7 cellular contexts compared by ENCODE assay signal in genomic region chr19:15296841-15297415, GRCh38. TPM values are rescaled to one million over a fixed set of nuclear protein-coding genes. Genes with fewer than 3 reads are reported as not detected.
DNase-seq lines count a peak whose midpoint lies in the region; ATAC-seq and TF ChIP-seq lines count a peak whose summit lies in the region.

No MANE protein-coding gene starts in this region.

- no peak overlapping the region for H3K9ac ChIP-seq in HUES64 (ENCODE audit: low read depth, low read length)

- H2AFZ ChIP-seq in hepatocyte = no peak overlapping the region

- peaks cover 96% of the 10 kb centered on the region for H3K4me1 Mint-ChIP-seq in activated CD4-positive, alpha-beta memory T cell treated with anti-CD3 and anti-CD28 coated beads for 36 hours (ENCODE audit: low read depth)
- peaks cover 71 to 98% of the 10 kb centered on the region in 2 donors for H3K4me1 Mint-ChIP-seq in stimulated activated naive B cell treated with anti-CD40 and anti-IgM and Interleukin-4, amounts not matched to agents 10 μg/mL and 1 μg/mL and 100 μg/mL, for 72 hours

- peak overlapping the region; percentile 95 for H3K27ac Mint-ChIP-seq in activated CD4-positive, alpha-beta memory T cell treated with anti-CD3 and anti-CD28 coated beads for 36 hours
- H3K27ac Mint-ChIP-seq in stimulated activated naive B cell treated with anti-CD40 and anti-IgM and Interleukin-4, amounts not matched to agents 10 μg/mL and 1 μg/mL and 100 μg/mL, for 72 hours = peak overlapping the region; percentile 72

- 89% methylated on average over 7 of the region's 7 CpGs for WGBS in HUES64
- WGBS in hepatocyte (ENCODE audit: low lambda C conversion rate, missing lambda C conversion rate) = 16% methylated on average over 7 of the region's 7 CpGs

- no peak for DNase-seq in activated CD4-positive, alpha-beta memory T cell treated with anti-CD3 and anti-CD28 coated beads for 36 hours
- DNase-seq in hepatocyte (ENCODE audit: low spot score) (no peak), activated gamma-delta T cell (lab: John Stamatoyannopoulos, UW) (no peak), NCI-H446 treated with DMSO at 0.1 percent for 48 hours (lab: John Stamatoyannopoulos, UW) (no peak), HUDEP-2 (lab: John Stamatoyannopoulos, UW; ENCODE audit: unreplicated experiment in 76 of 76) (no peak)
- DNase-seq in stimulated activated naive B cell treated with anti-CD40 and anti-IgM and Interleukin-4, amounts not matched to agents 10 μg/mL and 1 μg/mL and 100 μg/mL, for 72 hours = no peak

- intact Hi-C loops in activated CD4-positive, alpha-beta memory T cell treated with anti-CD3 and anti-CD28 coated beads for 36 hours (cut with micrococcal nuclease) = no loop called here

- H3K4me2 ChIP-seq in hepatocyte = peak overlapping the region; percentile 68

- peaks cover 100% of the 10 kb centered on the region for H4K20me1 ChIP-seq in hepatocyte (ENCODE audit: insufficient read depth, poor library complexity, severe bottlenecking)

- POLR2A ChIA-PET in activated CD4-positive, alpha-beta memory T cell treated with anti-CD3 and anti-CD28 coated beads for 36 hours (lab: Charles Lee) = interaction anchor here (4.8 kb wide), 1 partner anchor 36 kb away, joined by 23 read pairs; the partner anchor contains the start of gene BRD4

- H3K27me3 Mint-ChIP-seq in activated CD4-positive, alpha-beta memory T cell treated with anti-CD3 and anti-CD28 coated beads for 36 hours = no peaks in the 10 kb centered on the region
- H3K27me3 Mint-ChIP-seq in stimulated activated naive B cell treated with anti-CD40 and anti-IgM and Interleukin-4, amounts not matched to agents 10 μg/mL and 1 μg/mL and 100 μg/mL, for 72 hours = no peaks in the 10 kb centered on the region

- peak overlapping the region; percentile 6 for H3K4me3 Mint-ChIP-seq in activated CD4-positive, alpha-beta memory T cell treated with anti-CD3 and anti-CD28 coated beads for 36 hours
- H3K4me3 Mint-ChIP-seq in stimulated activated naive B cell treated with anti-CD40 and anti-IgM and Interleukin-4, amounts not matched to agents 10 μg/mL and 1 μg/mL and 100 μg/mL, for 72 hours = peak overlapping the region in 1 of 2 donors; percentile 9

- peaks cover 43% of the 10 kb centered on the region for H3K4me1 ChIP-seq in HUES64 (ENCODE audit: insufficient read depth, low read length)
- H3K4me1 ChIP-seq in hepatocyte (ENCODE audit: insufficient read depth) = peaks cover 71% of the 10 kb centered on the region

- H3K9me3 ChIP-seq in HUES64 (ENCODE audit: insufficient read depth, low read depth, low read length) (no peaks in the 10 kb centered on the region), hepatocyte (ENCODE audit: low read depth) (no peaks in the 10 kb centered on the region)

- CTCF ChIA-PET in activated CD4-positive, alpha-beta memory T cell treated with anti-CD3 and anti-CD28 coated beads for 36 hours (lab: Charles Lee) = interaction anchor here (0.8 to 2.5 kb wide), 2 partner anchors 13 to 29 kb away, joined by 3 to 9 read pairs; no protein-coding TSS in a partner anchor

- H3K79me2 ChIP-seq in hepatocyte = peaks cover 99% of the 10 kb centered on the region

- no peaks in the 10 kb centered on the region for H3K27me3 ChIP-seq in HUES64 (ENCODE audit: insufficient read depth, low read length)
- H3K27me3 ChIP-seq in hepatocyte = no peaks in the 10 kb centered on the region

- no peak for TF ChIP-seq CTCF in hepatocyte (IDR thresholded peaks at IDR 0.05; ENCODE audit: poor library complexity)

- no peaks in the 10 kb centered on the region for H3K9me3 Mint-ChIP-seq in activated CD4-positive, alpha-beta memory T cell treated with anti-CD3 and anti-CD28 coated beads for 36 hours
- H3K9me3 Mint-ChIP-seq in stimulated activated naive B cell treated with anti-CD40 and anti-IgM and Interleukin-4, amounts not matched to agents 10 μg/mL and 1 μg/mL and 100 μg/mL, for 72 hours = no peaks in the 10 kb centered on the region

- no peak for ATAC-seq in stimulated activated naive B cell treated with anti-CD40 and anti-IgM and Interleukin-4, amounts not matched to agents 10 μg/mL and 1 μg/mL and 100 μg/mL, for 72 hours (replicated peaks)

- peaks cover 13% of the 10 kb centered on the region for H3K36me3 ChIP-seq in HUES64 (ENCODE audit: insufficient read depth, low read length)
- H3K36me3 ChIP-seq in hepatocyte (replicated peaks; ENCODE audit: insufficient read depth, low read depth) = no peaks in the 10 kb centered on the region

- H3K4me3 ChIP-seq in HUES64 (ENCODE audit: low read length) (no peak overlapping the region), hepatocyte (no peak overlapping the region)

- no peaks in the 10 kb centered on the region for H3K9me2 ChIP-seq in hepatocyte (replicated peaks; ENCODE audit: insufficient read depth)

- H3K27ac ChIP-seq in HUES64 (ENCODE audit: low read depth, low read length) (peak overlapping the region; percentile 35), hepatocyte (peak overlapping the region; percentile 87)

- H3K36me3 Mint-ChIP-seq in activated CD4-positive, alpha-beta memory T cell treated with anti-CD3 and anti-CD28 coated beads for 36 hours = peaks cover 7% of the 10 kb centered on the region
- peaks cover 15 to 47% of the 10 kb centered on the region in 2 donors for H3K36me3 Mint-ChIP-seq in stimulated activated naive B cell treated with anti-CD40 and anti-IgM and Interleukin-4, amounts not matched to agents 10 μg/mL and 1 μg/mL and 100 μg/mL, for 72 hours

RNA-seq across cellular contexts. Expression of gene BRD4, which starts 35.4 kb away (rescaled TPM):
- 65.7 TPM for polyA plus RNA-seq in HUES64 (2013, experiment 1 of 2)
- 72.3 TPM for polyA plus RNA-seq in HUES64 (2013, experiment 2 of 2)
- total RNA-seq in activated CD4-positive, alpha-beta memory T cell treated with anti-CD3 and anti-CD28 coated beads for 36 hours = 100 to 1,000 TPM in 1 of 2 experiments, 10 to 100 TPM in 1; 94.5 to 103 TPM
- 18.0 and 18.1 TPM in 2 replicates for total RNA-seq in hepatocyte
- 88.4 and 109 TPM in 2 replicates for polyA plus RNA-seq in hepatocyte
